17 cellular contexts compared by ENCODE assay signal in the genomic region with DNA sequence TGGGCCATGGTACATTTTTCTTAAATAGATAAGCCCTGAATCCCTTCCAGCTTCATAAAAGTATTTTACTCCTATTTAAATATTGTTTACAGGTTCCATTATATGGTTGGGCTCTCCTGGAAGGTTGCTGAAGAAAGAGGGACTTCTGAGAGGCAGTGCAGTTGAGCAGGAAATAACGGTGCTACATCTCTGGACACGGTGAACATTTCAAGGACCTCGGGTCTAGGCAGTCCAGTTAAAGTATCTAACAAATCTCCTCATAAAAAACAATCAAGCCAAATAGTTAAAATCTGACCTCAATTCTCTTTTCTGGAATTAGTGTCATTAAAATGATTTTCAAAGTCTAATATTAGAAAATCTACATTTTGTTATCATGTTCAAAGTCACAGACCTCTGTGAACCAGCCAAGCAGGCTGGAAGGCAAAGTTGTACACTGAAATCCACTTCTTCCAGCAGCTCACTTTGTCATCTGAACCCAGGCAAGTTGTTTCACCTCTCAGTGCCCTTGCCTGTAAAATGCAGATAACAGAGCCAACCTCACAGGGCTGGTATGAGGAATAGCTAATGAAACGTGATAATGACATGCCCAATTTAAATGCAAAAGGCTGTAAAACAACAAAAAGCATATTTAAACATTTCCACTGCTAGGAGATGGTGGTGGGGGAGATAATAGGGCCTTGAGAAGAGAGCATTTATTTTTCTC.
DNase-seq lines count a peak whose midpoint lies in the region; ATAC-seq and TF ChIP-seq lines count a peak whose summit lies in the region.
"Had no signal": no experiment of that assay in that cellular context is flagged by ENCODE, and none has a peak within 500 bp of the region (broad histone marks: within the 10 kb centered on the region; RNA-seq: fewer than 3 reads in every experiment).

No MANE protein-coding gene starts in this region.

- peaks cover 58% of the 10 kb centered on the region for H3K9me3 Mint-ChIP-seq in nephron progenitor cell

- POLR2A ChIA-PET in HEK293 (lab: Yijun Ruan, JAX): no interaction called here

- peaks cover 5% of the 10 kb centered on the region for H3K27me3 Mint-ChIP-seq in nephron progenitor cell (ENCODE audit: low read depth, poor library complexity)

- no peak for ATAC-seq in GM21717 (IDR thresholded peaks at IDR 0.05; ENCODE audit: unreplicated experiment)

- peaks cover 8% of the 10 kb centered on the region for H3K4me1 Mint-ChIP-seq in nephron progenitor cell

- DNase-seq in OCI-M1 (lab: John Stamatoyannopoulos, UW) (peak; percentile 55), erythroblast (lab: John Stamatoyannopoulos, UW) (peak; percentile 56 to 86), nephron progenitor cell (no peak), SKM-1 (lab: John Stamatoyannopoulos, UW; ENCODE audit: unreplicated experiment) (no peak), hepatic stellate cell (ENCODE audit: low spot score) (no peak)
- DNase-seq: Caco-2; CD4-positive, CD25-positive, alpha-beta regulatory T cell; DMS153; EL; KG1; NCI-H1048; NCI-H1436 treated with DMSO at 0.1 percent for 48 hours; NCI-H2081; NCI-H510A treated with DMSO at 0.1 percent for 48 hours; NCI-H82 had no signal

- no peak overlapping the region for H3K4me3 Mint-ChIP-seq in nephron progenitor cell
- H3K4me3 Mint-ChIP-seq: CD4-positive, CD25-positive, alpha-beta regulatory T cell had no signal

- H3K36me3 ChIP-seq in HEK293 (ENCODE audit: control insufficient read depth in 2 of 2, insufficient read depth in 1 of 2, low read length in 2 of 2): no peaks in the 10 kb centered on the region

- no peak for TF ChIP-seq POLR2A in erythroblast (IDR thresholded peaks at IDR 0.05; ENCODE audit: low read length)

- H3K27ac Mint-ChIP-seq in nephron progenitor cell: peak overlapping the region; percentile 66
- H3K27ac Mint-ChIP-seq: CD4-positive, CD25-positive, alpha-beta regulatory T cell had no signal

- TF ChIP-seq CTCF in HEK293 (tag by site-specific recombination; IDR thresholded peaks at IDR 0.05) (no peak), nephron progenitor cell (IDR thresholded peaks at IDR 0.05) (no peak)

- no peak overlapping the region for H3K4me3 ChIP-seq in HEK293 (ENCODE audit: low read depth, low read length)

- no peaks in the 10 kb centered on the region for H3K4me1 ChIP-seq in HEK293 (ENCODE audit: control insufficient read depth, insufficient read depth, low read length)
- H3K4me1 ChIP-seq: Caco-2 had no signal

- H3K9me3 ChIP-seq in HEK293 (ENCODE audit: control insufficient read depth, insufficient read depth, low read depth, low read length): no peaks in the 10 kb centered on the region

- CTCF ChIA-PET in HEK293 (lab: Yijun Ruan, JAX): interaction anchor here (0.6 to 0.9 kb wide), 2 partner anchors 278 to 335 kb away, joined by 3 to 4 read pairs; no protein-coding TSS in a partner anchor

- no peak overlapping the region for H3K27ac ChIP-seq in HEK293 (ENCODE audit: extremely low read depth, low read depth, low read length)

- H3K36me3 Mint-ChIP-seq in nephron progenitor cell (ENCODE audit: low read depth): peaks cover 25% of the 10 kb centered on the region
- H3K36me3 Mint-ChIP-seq: CD4-positive, CD25-positive, alpha-beta regulatory T cell had no signal

TF ChIP-seq in HEK293, 187 proteins besides CTCF, POLR2A, EP300 and RAD21:
- TF ChIP-seq, protein P1, sequence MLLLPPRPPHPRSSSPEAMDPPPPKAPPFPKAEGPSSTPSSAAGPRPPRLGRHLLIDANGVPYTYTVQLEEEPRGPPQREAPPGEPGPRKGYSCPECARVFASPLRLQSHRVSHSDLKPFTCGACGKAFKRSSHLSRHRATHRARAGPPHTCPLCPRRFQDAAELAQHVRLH (tag by site-specific recombination; IDR thresholded peaks at IDR 0.05): no peak
- TF ChIP-seq ZNF521 (tag by site-specific recombination; IDR thresholded peaks at IDR 0.05): no peak
- TF ChIP-seq ZNF660 (tag by site-specific recombination; IDR thresholded peaks at IDR 0.05): no peak
- TF ChIP-seq, protein P2, sequence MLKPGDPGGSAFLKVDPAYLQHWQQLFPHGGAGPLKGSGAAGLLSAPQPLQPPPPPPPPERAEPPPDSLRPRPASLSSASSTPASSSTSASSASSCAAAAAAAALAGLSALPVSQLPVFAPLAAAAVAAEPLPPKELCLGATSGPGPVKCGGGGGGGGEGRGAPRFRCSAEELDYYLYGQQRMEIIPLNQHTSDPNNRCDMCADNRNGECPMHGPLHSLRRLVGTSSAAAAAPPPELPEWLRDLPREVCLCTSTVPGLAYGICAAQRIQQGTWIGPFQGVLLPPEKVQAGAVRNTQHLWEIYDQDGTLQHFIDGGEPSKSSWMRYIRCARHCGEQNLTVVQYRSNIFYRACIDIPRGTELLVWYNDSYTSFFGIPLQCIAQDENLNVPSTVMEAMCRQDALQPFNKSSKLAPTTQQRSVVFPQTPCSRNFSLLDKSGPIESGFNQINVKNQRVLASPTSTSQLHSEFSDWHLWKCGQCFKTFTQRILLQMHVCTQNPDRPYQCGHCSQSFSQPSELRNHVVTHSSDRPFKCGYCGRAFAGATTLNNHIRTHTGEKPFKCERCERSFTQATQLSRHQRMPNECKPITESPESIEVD (tag by site-specific recombination; IDR thresholded peaks at IDR 0.05): peak; percentile 68
- TF ChIP-seq, protein P3, sequence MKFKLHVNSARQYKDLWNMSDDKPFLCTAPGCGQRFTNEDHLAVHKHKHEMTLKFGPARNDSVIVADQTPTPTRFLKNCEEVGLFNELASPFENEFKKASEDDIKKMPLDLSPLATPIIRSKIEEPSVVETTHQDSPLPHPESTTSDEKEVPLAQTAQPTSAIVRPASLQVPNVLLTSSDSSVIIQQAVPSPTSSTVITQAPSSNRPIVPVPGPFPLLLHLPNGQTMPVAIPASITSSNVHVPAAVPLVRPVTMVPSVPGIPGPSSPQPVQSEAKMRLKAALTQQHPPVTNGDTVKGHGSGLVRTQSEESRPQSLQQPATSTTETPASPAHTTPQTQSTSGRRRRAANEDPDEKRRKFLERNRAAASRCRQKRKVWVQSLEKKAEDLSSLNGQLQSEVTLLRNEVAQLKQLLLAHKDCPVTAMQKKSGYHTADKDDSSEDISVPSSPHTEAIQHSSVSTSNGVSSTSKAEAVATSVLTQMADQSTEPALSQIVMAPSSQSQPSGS (tag by site-specific recombination; IDR thresholded peaks at IDR 0.05; ENCODE audit: low read depth): no peak
- 0 out of 2 replicates have a peak, but pooled peaks have one; percentile 8 for TF ChIP-seq ZNF335 (tag by site-specific recombination; conservative IDR thresholded peaks at IDR 0.05)
- TF ChIP-seq PRDM1 (tag by site-specific recombination; IDR thresholded peaks at IDR 0.05): no peak

Comparison
In these comparisons a context has a peak if more than half of its experiments do, and no peak if none do; other contexts are left out.
1. DNase-seq: peak in OCI-M1 (single experiment) and erythroblast (2 of 2); none in nephron progenitor cell (single experiment), SKM-1 (single experiment) and hepatic stellate cell (single experiment).